ENCODE assay signal across 9 cellular contexts in genomic region chr5:110625376-110625999, GRCh38.
DNase-seq lines count a peak whose midpoint lies in the region; ATAC-seq and TF ChIP-seq lines count a peak whose summit lies in the region.
"Had no signal": no experiment of that assay in that cellular context is flagged by ENCODE, and none has a peak within 500 bp of the region (broad histone marks: within the 10 kb centered on the region; RNA-seq: fewer than 3 reads in every experiment).

No MANE protein-coding gene starts in this region.

- H3K4me1 Mint-ChIP-seq in CD4-positive, CD25-positive, alpha-beta regulatory T cell, result no peaks in the 10 kb centered on the region

- DNase-seq in CD4-positive, CD25-positive, alpha-beta regulatory T cell, result peak in 2 of 3 donors; percentile 30 to 43
- peak; percentile 52 for DNase-seq in IMR-90
- DNase-seq in SK-MEL-5 (ENCODE audit: low read depth, low spot score), result peak; percentile 49
- DNase-seq in fibroblast of the conjunctiva (ENCODE audit: low read depth), result peak; percentile 13
- DNase-seq in tibial nerve (ENCODE audit: low spot score in 2 of 2), result no peak
- DNase-seq in iPS-NIHi7 (ENCODE audit: extremely low spot score), result no peak

- no peak overlapping the region for H2AFZ ChIP-seq in IMR-90 (replicated peaks; ENCODE audit: low read length, poor library complexity)

- POLR2A ChIA-PET in IMR-90 (lab: Charles Lee; ENCODE audit: unreplicated experiment), result no interaction called here

- no peak overlapping the region for H3K9ac ChIP-seq in IMR-90 (ENCODE audit: low read depth, low read length)

- H3K4me2 ChIP-seq in IMR-90 (ENCODE audit: low read depth, low read length), result peak overlapping the region; percentile 85

- no CpG with 5 or more reads among the region's 2 CpGs for WGBS in IMR-90 (ENCODE audit: extremely low coverage in 2 of 2, insufficient read length in 1 of 2), 2 experiments
- WGBS in tibial nerve, 2 donors, result 0 to 1% methylated on average over 2 of the region's 2 CpGs

- no peak overlapping the region for H2BK20ac ChIP-seq in IMR-90 (ENCODE audit: low read depth, low read length)

- TF ChIP-seq EP300 in tibial nerve (IDR thresholded peaks at IDR 0.05), result no peak

- H2BK15ac ChIP-seq in IMR-90 (ENCODE audit: low read depth, low read length), result no peak overlapping the region

- CTCF ChIA-PET in IMR-90 (lab: Yijun Ruan, JAX), result interaction anchor here (0.6 to 1.3 kb wide), 2 partner anchors 935 to 1855 kb away, joined by 3 to 4 read pairs; no protein-coding TSS in a partner anchor

- peak; percentile 57 for TF ChIP-seq CTCF in IMR-90 (conservative IDR thresholded peaks at IDR 0.05; ENCODE audit: low read depth, low read length)
- TF ChIP-seq CTCF in tibial nerve (IDR thresholded peaks at IDR 0.05), result peak in 4 of 5 experiments; percentile 43 to 50 (median 46)

- no peak overlapping the region for H3K23ac ChIP-seq in IMR-90 (ENCODE audit: low read depth, low read length)

- H3K14ac ChIP-seq in IMR-90 (replicated peaks; ENCODE audit: low read depth, low read length), result no peak overlapping the region

- H3K9me3 ChIP-seq in CD4-positive, CD25-positive, alpha-beta regulatory T cell (ENCODE audit: control insufficient read depth in 2 of 2, low read length in 2 of 2), result no peaks in the 10 kb centered on the region
- no peaks in the 10 kb centered on the region for H3K9me3 ChIP-seq in IMR-90 (ENCODE audit: control insufficient read depth, insufficient read depth, low read length)
- no peaks in the 10 kb centered on the region for H3K9me3 ChIP-seq in tibial nerve

- no peak overlapping the region for H3K4ac ChIP-seq in IMR-90 (ENCODE audit: low read depth, low read length)

- no peaks in the 10 kb centered on the region for H4K20me1 ChIP-seq in IMR-90 (ENCODE audit: insufficient read depth, low read length)

- no peak overlapping the region for H2AK5ac ChIP-seq in IMR-90 (ENCODE audit: low read depth, low read length)

- intact Hi-C loops in IMR-90 (cut with micrococcal nuclease), result loop anchor here (1.0 to 10.0 kb wide), 3 partner anchors 184 to 1061 kb away; no protein-coding TSS in a partner anchor

- H2BK120ac ChIP-seq in IMR-90 (ENCODE audit: low read depth, low read length), result no peak overlapping the region

- peak; percentile 34 for TF ChIP-seq RAD21 in IMR-90 (IDR thresholded peaks at IDR 0.05; ENCODE audit: low read length)

- no peak overlapping the region; a peak in 1 of 4 replicates for H4K8ac ChIP-seq in IMR-90 (ENCODE audit: low read depth in 2 of 2, low read length in 2 of 2)

- no peak overlapping the region for H4K5ac ChIP-seq in IMR-90 (ENCODE audit: low read depth, low read length)

- no peak overlapping the region for H3K4me3 ChIP-seq in CD4-positive, CD25-positive, alpha-beta regulatory T cell (ENCODE audit: low read depth, low read length)
- no peak overlapping the region for H3K4me3 ChIP-seq in IMR-90 (ENCODE audit: insufficient read depth, low read depth, low read length)
- no peak overlapping the region for H3K4me3 ChIP-seq in tibial nerve

- no peak overlapping the region for H3K4me3 Mint-ChIP-seq in CD4-positive, CD25-positive, alpha-beta regulatory T cell

- TF ChIP-seq POLR2A in IMR-90 (IDR thresholded peaks at IDR 0.05; ENCODE audit: low read depth, low read length) (no peak), tibial nerve (IDR thresholded peaks at IDR 0.05) (no peak)

- H3K4me1 ChIP-seq in CD4-positive, CD25-positive, alpha-beta regulatory T cell (ENCODE audit: control insufficient read depth, insufficient read depth, low read length, poor library complexity, severe bottlenecking), result no peaks in the 10 kb centered on the region
- H3K4me1 ChIP-seq in IMR-90 (ENCODE audit: control insufficient read depth, insufficient read depth, low read length) (no peaks in the 10 kb centered on the region; the same call in 1 of the 2 replicates), tibial nerve (no peaks in the 10 kb centered on the region)

- dilution Hi-C loops in IMR-90 (cut with HindIII; ENCODE audit: low sequenced_read_pairs, unreplicated experiment), result no loop called here

- no peaks in the 10 kb centered on the region for H3K36me3 ChIP-seq in CD4-positive, CD25-positive, alpha-beta regulatory T cell (ENCODE audit: control insufficient read depth, insufficient read depth, low read length)
- H3K36me3 ChIP-seq in IMR-90 (ENCODE audit: control insufficient read depth, insufficient read depth, low read length) (no peaks in the 10 kb centered on the region), tibial nerve (no peaks in the 10 kb centered on the region)

- H3K27me3 Mint-ChIP-seq in CD4-positive, CD25-positive, alpha-beta regulatory T cell, result peaks cover 5% of the 10 kb centered on the region

- peaks cover 0 to 1% (median 0%) of the 10 kb centered on the region in 7 donors for H3K9me3 Mint-ChIP-seq in CD4-positive, CD25-positive, alpha-beta regulatory T cell

- H3K56ac ChIP-seq in IMR-90 (ENCODE audit: extremely low read depth, insufficient read depth, low read length), result no peak overlapping the region

- H4K91ac ChIP-seq in IMR-90 (ENCODE audit: insufficient read depth, low read depth, low read length), result no peak overlapping the region

- no peaks in the 10 kb centered on the region for H3K9me1 ChIP-seq in IMR-90 (ENCODE audit: insufficient read depth, low read length)

- in situ Hi-C loops in IMR-90 (cut with MboI; ENCODE audit: low sequenced_read_pairs) (no loop called here), SK-MEL-5 (cut with HindIII; ENCODE audit: low pct_unique_long_range_greater_than_20kb, low sequenced_read_pairs) (no loop called here)

- no peaks in the 10 kb centered on the region for H3K27me3 ChIP-seq in CD4-positive, CD25-positive, alpha-beta regulatory T cell (ENCODE audit: control insufficient read depth, insufficient read depth, low read length)
- H3K27me3 ChIP-seq in IMR-90 (ENCODE audit: control insufficient read depth, insufficient read depth, low read length) (no peaks in the 10 kb centered on the region), tibial nerve (no peaks in the 10 kb centered on the region)

- BruUV-seq in IMR-90 (replicated peaks; lab: Mats Ljungman, UMichigan), result no TSS peak

- H3K27ac ChIP-seq in CD4-positive, CD25-positive, alpha-beta regulatory T cell (ENCODE audit: insufficient read depth, low read length, poor library complexity, severe bottlenecking), result no peak overlapping the region
- H3K27ac ChIP-seq in IMR-90 (ENCODE audit: insufficient read depth, low read length), result no peak overlapping the region
- H3K27ac ChIP-seq in tibial nerve, result no peak overlapping the region
- H3K27ac ChIP-seq: HL-60 had no signal

- H3K18ac ChIP-seq in IMR-90 (ENCODE audit: low read depth, low read length), result no peak overlapping the region

- no peak overlapping the region for H2AK9ac ChIP-seq in IMR-90 (replicated peaks; ENCODE audit: low read depth, low read length, poor library complexity)

- no peak for ATAC-seq in CD4-positive, CD25-positive, alpha-beta regulatory T cell (ENCODE audit: low read depth in 2 of 2)
- ATAC-seq in IMR-90 (ENCODE audit: low read depth) (peak; percentile 58; the same call in 1 of the 2 replicates), HG03521 (IDR thresholded peaks at IDR 0.05; ENCODE audit: unreplicated experiment) (no peak), GM21367 (IDR thresholded peaks at IDR 0.05; ENCODE audit: unreplicated experiment) (no peak)

- no peak overlapping the region for H2BK5ac ChIP-seq in IMR-90 (ENCODE audit: low read depth, low read length, poor library complexity, severe bottlenecking)

- no peaks in the 10 kb centered on the region for H3K36me3 Mint-ChIP-seq in CD4-positive, CD25-positive, alpha-beta regulatory T cell

- no peaks in the 10 kb centered on the region for H3K79me1 ChIP-seq in IMR-90 (ENCODE audit: low read depth in 1 of 2, low read length in 2 of 2)

- H3K27ac Mint-ChIP-seq in CD4-positive, CD25-positive, alpha-beta regulatory T cell, result no peak overlapping the region

TF ChIP-seq in IMR-90, 13 proteins besides CTCF, POLR2A, EP300 and RAD21:
- TF ChIP-seq NFE2L2 (IDR thresholded peaks at IDR 0.05; ENCODE audit: low read depth, low read length) (no peak), SMC3 (IDR thresholded peaks at IDR 0.05; ENCODE audit: low read depth, low read length) (peak; percentile 46; the same call in 1 of the 2 replicates)
TF ChIP-seq in IMR-90: peak in this region for 1.

Comparison
In these comparisons a context has a peak if more than half of its experiments do, and no peak if none do; other contexts are left out.
1. DNase-seq: peak in CD4-positive, CD25-positive, alpha-beta regulatory T cell (2 of 3), IMR-90 (single experiment), SK-MEL-5 (single experiment) and fibroblast of the conjunctiva (single experiment); none in tibial nerve (0 of 2) and iPS-NIHi7 (single experiment).